1 cellular context compared by ENCODE assay signal in genomic region chr2:64730551-64731305, GRCh38.
A peak's percentile ranks its signal among the peaks of the same experiment; 100 is the strongest.
TF ChIP-seq lines count a peak whose summit lies in the region.

No MANE protein-coding gene starts in this region.

TF ChIP-seq in HepG2, 621 proteins besides CTCF, POLR2A, EP300 and RAD21 (continued from another document and continues in another):
- TF ChIP-seq RNF219 (CRISPR knock-in tag; IDR thresholded peaks at IDR 0.05) (no peak), KDM6A (CRISPR knock-in tag; IDR thresholded peaks at IDR 0.05; ENCODE audit: low read depth) (peak; percentile 85), PTBP1 (IDR thresholded peaks at IDR 0.05; ENCODE audit: low read depth, low read length, poor library complexity, severe bottlenecking) (no peak), ISL2 (CRISPR knock-in tag; IDR thresholded peaks at IDR 0.05) (peak; percentile 87; the same call in 1 of the 2 replicates), ATF2 (CRISPR knock-in tag; IDR thresholded peaks at IDR 0.05) (peak; percentile 99), WIZ (CRISPR knock-in tag; IDR thresholded peaks at IDR 0.05) (0 out of 2 replicates have a peak, but pooled peaks have one; percentile 63), NRL (CRISPR knock-in tag; IDR thresholded peaks at IDR 0.05; ENCODE audit: borderline replicate concordance) (no peak), RARG (CRISPR knock-in tag; IDR thresholded peaks at IDR 0.05; ENCODE audit: low read depth) (no peak), ZNF580 (CRISPR knock-in tag; IDR thresholded peaks at IDR 0.05; ENCODE audit: borderline replicate concordance, low read depth) (peak; percentile 80; the same call in 1 of the 2 replicates), ZNF781 (CRISPR knock-in tag; IDR thresholded peaks at IDR 0.05; ENCODE audit: borderline replicate concordance, not compliant biosample characterization) (no peak), ZFP82 (CRISPR knock-in tag; IDR thresholded peaks at IDR 0.05; ENCODE audit: borderline replicate concordance) (no peak), ZBTB4 (CRISPR knock-in tag; IDR thresholded peaks at IDR 0.05; ENCODE audit: borderline replicate concordance) (peak; percentile 98), HOMEZ (CRISPR knock-in tag; IDR thresholded peaks at IDR 0.05; ENCODE audit: low read depth) (peak; percentile 73; the same call in 1 of the 2 replicates), PITX1 (CRISPR knock-in tag; IDR thresholded peaks at IDR 0.05) (peak; percentile 96), MED13 (CRISPR knock-in tag; IDR thresholded peaks at IDR 0.05) (no peak), FOXK2 (IDR thresholded peaks at IDR 0.05) (peak; percentile 85), YEATS4 (CRISPR knock-in tag; IDR thresholded peaks at IDR 0.05; ENCODE audit: borderline replicate concordance) (peak; percentile 88), ZNF430 (CRISPR knock-in tag; IDR thresholded peaks at IDR 0.05) (peak; percentile 93; the same call in 1 of the 2 replicates), MED1 (CRISPR knock-in tag; IDR thresholded peaks at IDR 0.05) (peak; percentile 98), ZNF512B (CRISPR knock-in tag; IDR thresholded peaks at IDR 0.05; ENCODE audit: borderline replicate concordance) (0 out of 2 replicates have a peak, but pooled peaks have one; percentile 44), RBFOX2 (IDR thresholded peaks at IDR 0.05; ENCODE audit: low read depth, low read length) (peak; percentile 58), PRDM4 (CRISPR knock-in tag; IDR thresholded peaks at IDR 0.05; ENCODE audit: borderline replicate concordance) (no peak), SMYD3 (CRISPR knock-in tag; IDR thresholded peaks at IDR 0.05) (peak; percentile 40; the same call in 1 of the 2 replicates), MAZ (IDR thresholded peaks at IDR 0.05; ENCODE audit: borderline replicate concordance, low read depth, low read length) (no peak), MAZ (CRISPR knock-in tag; IDR thresholded peaks at IDR 0.05; ENCODE audit: low read depth) (peak; percentile 80; the same call in 1 of the 2 replicates), IRF2 (CRISPR knock-in tag; IDR thresholded peaks at IDR 0.05) (peak; percentile 99), LCORL (IDR thresholded peaks at IDR 0.05) (no peak), LCORL (CRISPR knock-in tag; IDR thresholded peaks at IDR 0.05) (peak; percentile 95), PAWR (CRISPR knock-in tag; IDR thresholded peaks at IDR 0.05; ENCODE audit: borderline replicate concordance) (no peak), ARID3A (IDR thresholded peaks at IDR 0.05; ENCODE audit: low read depth, low read length) (no peak), ZNF687 (CRISPR knock-in tag; IDR thresholded peaks at IDR 0.05) (peak; percentile 48; the same call in 1 of the 2 replicates), TP53 (CRISPR knock-in tag; conservative IDR thresholded peaks at IDR 0.05) (peak; percentile 98), ZNF775 (CRISPR knock-in tag; IDR thresholded peaks at IDR 0.05; ENCODE audit: borderline replicate concordance) (0 out of 2 replicates have a peak, but pooled peaks have one; percentile 53), FOXO4 (CRISPR knock-in tag; conservative IDR thresholded peaks at IDR 0.05) (no peak), ZNF24 (IDR thresholded peaks at IDR 0.05) (0 out of 2 replicates have a peak, but pooled peaks have one; percentile 25)
